In the genomic region with DNA sequence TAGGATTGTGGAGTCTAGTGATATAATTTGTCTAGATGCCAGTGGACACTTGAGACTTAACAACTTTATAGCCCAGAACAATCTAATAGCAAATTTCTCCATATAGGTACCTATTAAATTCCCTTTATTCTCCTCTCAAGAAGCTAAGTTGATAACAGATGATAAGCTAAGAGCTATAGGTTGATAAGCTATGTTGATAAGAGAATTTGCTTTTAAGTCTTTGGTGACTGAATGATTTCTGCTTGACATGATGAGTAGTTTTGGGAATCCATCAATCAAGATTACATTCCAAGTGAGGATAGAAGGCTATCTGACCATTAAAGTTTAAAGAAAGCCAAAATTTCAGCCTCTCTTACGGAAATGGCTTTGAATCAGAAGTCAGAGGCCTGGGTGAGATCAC, we compare ENCODE assay signal across 6 cellular contexts.
"Had no signal": no experiment of that assay in that cellular context is flagged by ENCODE, and none has a peak within 500 bp of the region (broad histone marks: within the 10 kb centered on the region; RNA-seq: fewer than 3 reads in every experiment).

No MANE protein-coding gene starts in this region.

- H3K4me3 Mint-ChIP-seq: GM23338, H9, HFFc6 had no signal

- H3K4me2 ChIP-seq: GM23338 had no signal

- DNase-seq: H9, HCEC 1CT, HFFc6, IMR-90 had no signal

- H2AFZ ChIP-seq: GM23338 had no signal

- ATAC-seq: GM23338, K562 had no signal

- H3K27ac Mint-ChIP-seq: GM23338, H9, HFFc6 had no signal

- H3K4me3 ChIP-seq: GM23338, K562 had no signal

- H3K9me3 Mint-ChIP-seq: GM23338 had no signal

- H3K4me1 Mint-ChIP-seq: GM23338, H9 had no signal
